8 cellular contexts compared by ENCODE assay signal in the genomic region with DNA sequence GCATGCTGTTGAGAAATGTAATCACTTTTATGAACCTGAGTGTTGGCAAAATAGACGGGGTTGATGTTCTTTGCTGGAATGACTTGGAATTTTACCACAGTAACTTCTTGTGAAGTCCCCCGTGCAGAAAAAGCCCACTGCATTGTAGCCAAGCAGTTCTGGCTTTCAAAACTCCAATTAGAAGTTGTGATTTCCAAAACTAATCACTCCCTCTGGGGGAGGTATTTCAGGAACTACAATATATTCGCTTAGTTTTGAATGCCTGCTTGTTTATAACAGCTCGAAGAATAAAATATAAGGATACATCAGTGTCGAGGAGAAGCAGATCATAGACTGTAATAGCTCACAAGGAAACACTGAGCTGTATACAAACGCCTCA.
DNase-seq lines count a peak whose midpoint lies in the region; ATAC-seq, FAIRE-seq and TF ChIP-seq lines count a peak whose summit lies in the region.

No MANE protein-coding gene starts in this region.

- H3K9ac ChIP-seq in HUES48 (ENCODE audit: low read depth, low read length), result peak overlapping the region; percentile 71

- H3K4me3 ChIP-seq in GM08714 (ENCODE audit: low read length) (peak overlapping the region; percentile 88), HUES48 (ENCODE audit: low read depth, low read length) (peak overlapping the region; percentile 67), cardiac fibroblast (replicated peaks in 1 of 2; ENCODE audit: low read depth in 2 of 2, low read length in 2 of 2) (peak overlapping the region; percentile 62 to 65), lung (peak overlapping the region; percentile 47), urinary bladder (ENCODE audit: low read depth, low read length) (peak overlapping the region; percentile 51)

- no peak for TF ChIP-seq CTCF in cardiac fibroblast (IDR thresholded peaks at IDR 0.05; ENCODE audit: low read depth, low read length)
- no peak for TF ChIP-seq CTCF in lung (IDR thresholded peaks at IDR 0.05; ENCODE audit: control extremely low read depth, extremely low read depth)

- H3K27me3 ChIP-seq in HUES48 (ENCODE audit: control insufficient read depth, insufficient read depth, low read length), result no peaks in the 10 kb centered on the region
- no peaks in the 10 kb centered on the region for H3K27me3 ChIP-seq in lung (ENCODE audit: control insufficient read depth, insufficient read depth)

- H3K36me3 ChIP-seq in HUES48 (ENCODE audit: control insufficient read depth, insufficient read depth, low read length), result no peaks in the 10 kb centered on the region
- H3K36me3 ChIP-seq in lung (ENCODE audit: control insufficient read depth in 2 of 2, insufficient read depth in 2 of 2, low read length in 2 of 2), result peaks cover 0 to 5% of the 10 kb centered on the region in 2 donors
- no peaks in the 10 kb centered on the region for H3K36me3 ChIP-seq in urinary bladder (ENCODE audit: insufficient read depth)

- no peak for ATAC-seq in lung (ENCODE audit: insufficient read depth, low FRiP score)
- ATAC-seq in HG03439 (IDR thresholded peaks at IDR 0.05; ENCODE audit: unreplicated experiment), result no peak

- DNase-seq in cardiac fibroblast (ENCODE audit: low read depth in 2 of 2), result peak in 1 of 2 donors; percentile 33
- DNase-seq in lung (ENCODE audit: low spot score), result no peak
- DNase-seq in activated CD4-positive, CD25-positive, alpha-beta regulatory T cell (lab: John Stamatoyannopoulos, UW), result no peak
- DNase-seq in HTR-8/SVneo (ENCODE audit: insufficient read length, low spot score), result no peak

- H3K27ac ChIP-seq in HUES48 (ENCODE audit: low read depth, low read length) (peak overlapping the region; percentile 96), lung (ENCODE audit: low read depth in 1 of 2, low read length in 1 of 2) (peak overlapping the region; percentile 88 to 100), urinary bladder (ENCODE audit: low read depth) (peak overlapping the region; percentile 80)

- H3K4me1 ChIP-seq in HUES48 (ENCODE audit: control insufficient read depth, insufficient read depth, low read length) (peaks cover 40% of the 10 kb centered on the region), lung (ENCODE audit: control insufficient read depth in 2 of 2, insufficient read depth in 2 of 2, low read length in 2 of 2) (peaks cover 4 to 19% of the 10 kb centered on the region in 2 donors), urinary bladder (ENCODE audit: insufficient read depth) (no peaks in the 10 kb centered on the region)

- H3K9me3 ChIP-seq in HUES48 (ENCODE audit: control insufficient read depth, insufficient read depth, low read length), result no peaks in the 10 kb centered on the region
- no peaks in the 10 kb centered on the region for H3K9me3 ChIP-seq in lung (ENCODE audit: control insufficient read depth in 2 of 2, insufficient read depth in 1 of 2, low read length in 1 of 2)

- FAIRE-seq in HTR-8/SVneo (lab: Jason Lieb, UNC), result no peak

- WGBS in lung, 2 donors, result 4 to 7% methylated on average over 6 of the region's 6 CpGs
- 2% methylated on average over 6 of the region's 6 CpGs for WGBS in urinary bladder
